In genomic region chr1:6486433-6487011, GRCh38 we compare ENCODE assay signal across 8 cellular contexts. TPM values are rescaled to one million over a fixed set of nuclear protein-coding genes. Genes with fewer than 3 reads are reported as not detected.
DNase-seq lines count a peak whose midpoint lies in the region; ATAC-seq and TF ChIP-seq lines count a peak whose summit lies in the region.

No MANE protein-coding gene starts in this region.

- intact Hi-C loops in left lung (cut with DNase I) = loop anchor here in 1 of 2 donors (10.0 kb wide), 1 partner anchor 148 kb away; no protein-coding TSS in a partner anchor

- peaks cover 11 to 29% of the 10 kb centered on the region in 2 donors for H3K4me1 ChIP-seq in left lung

- no peaks in the 10 kb centered on the region for H3K9me3 ChIP-seq in left lung

- no peak overlapping the region for H3K27ac ChIP-seq in left lung

- CTCF ChIA-PET in activated CD4-positive, alpha-beta T cell treated with anti-CD3 and anti-CD28 coated beads, Interleukin-2, amount 10 ng/mL, durations not matched to agents 7 days and 5 days (lab: Charles Lee) = interaction anchor here (0.6 to 1.9 kb wide), 11 partner anchors 11 to 208 kb away, joined by 3 to 7 read pairs (median 4); partner anchors contain the start of genes NOL9 and TAS1R1

- no peaks in the 10 kb centered on the region for H3K36me3 ChIP-seq in left lung

- H3K36me3 Mint-ChIP-seq in activated CD4-positive, alpha-beta T cell treated with anti-CD3 and anti-CD28 coated beads, Interleukin-2, amount 10 ng/mL, durations not matched to agents 7 days and 5 days (ENCODE audit: low read depth) = no peaks in the 10 kb centered on the region

- DNase-seq in D341Med (ENCODE audit: low spot score) = peak; percentile 87
- peak; percentile 74 to 98 for DNase-seq in NCI-H526 (lab: John Stamatoyannopoulos, UW)
- DNase-seq in activated CD4-positive, alpha-beta T cell treated with anti-CD3 and anti-CD28 coated beads, Interleukin-2, amount 10 ng/mL, durations not matched to agents 7 days and 5 days = peak; percentile 90
- DNase-seq in dedifferentiated amniotic fluid mesenchymal stem cell (ENCODE audit: extremely low spot score) = peak; percentile 84
- DNase-seq in left lung = peak; percentile 83 to 93
- DNase-seq in stimulated activated CD4-positive, alpha-beta T cell treated with anti-CD3 and anti-CD28 coated beads, Interleukin-4, amount 100 ng/mL, for 4 hours = peak; percentile 81 to 88

- H3K27me3 Mint-ChIP-seq in activated CD4-positive, alpha-beta T cell treated with anti-CD3 and anti-CD28 coated beads, Interleukin-2, amount 10 ng/mL, durations not matched to agents 7 days and 5 days = peaks cover 33% of the 10 kb centered on the region

- H3K4me1 Mint-ChIP-seq in activated CD4-positive, alpha-beta T cell treated with anti-CD3 and anti-CD28 coated beads, Interleukin-2, amount 10 ng/mL, durations not matched to agents 7 days and 5 days = peaks cover 12% of the 10 kb centered on the region

- ATAC-seq in HG02798 (IDR thresholded peaks at IDR 0.05; ENCODE audit: poor library complexity, unreplicated experiment) (peak; percentile 40), left lung (peak; percentile 67), GM21528 (IDR thresholded peaks at IDR 0.05; ENCODE audit: low FRiP score, unreplicated experiment) (no peak)

- peaks cover 4 to 64% of the 10 kb centered on the region in 2 donors for H3K27me3 ChIP-seq in left lung

- H3K9me3 Mint-ChIP-seq in activated CD4-positive, alpha-beta T cell treated with anti-CD3 and anti-CD28 coated beads, Interleukin-2, amount 10 ng/mL, durations not matched to agents 7 days and 5 days = no peaks in the 10 kb centered on the region

- H3K27ac Mint-ChIP-seq in activated CD4-positive, alpha-beta T cell treated with anti-CD3 and anti-CD28 coated beads, Interleukin-2, amount 10 ng/mL, durations not matched to agents 7 days and 5 days = no peak overlapping the region

- peak; percentile 88 to 91 for TF ChIP-seq CTCF in left lung (IDR thresholded peaks at IDR 0.05)

- POLR2A ChIA-PET in activated CD4-positive, alpha-beta T cell treated with anti-CD3 and anti-CD28 coated beads, Interleukin-2, amount 10 ng/mL, durations not matched to agents 7 days and 5 days (lab: Charles Lee) = no interaction called here

- H3K4me3 Mint-ChIP-seq in activated CD4-positive, alpha-beta T cell treated with anti-CD3 and anti-CD28 coated beads, Interleukin-2, amount 10 ng/mL, durations not matched to agents 7 days and 5 days = no peak overlapping the region

- H3K4me3 ChIP-seq in left lung = peak overlapping the region in 1 of 2 donors; percentile 42

RNA-seq across cellular contexts. Expression of gene PLEKHG5, which starts 4.9 kb away (rescaled TPM):
- 1 to 10 TPM; 1.3 to 1.8 TPM for total RNA-seq in activated CD4-positive, alpha-beta T cell treated with anti-CD3 and anti-CD28 coated beads, Interleukin-2, amount 10 ng/mL, durations not matched to agents 7 days and 5 days
- 10 to 100 TPM in 1 of 2 donors, 1 to 10 TPM in 1; 6.3 to 10.7 TPM for total RNA-seq in left lung

RNA-seq across cellular contexts. Expression of gene TNFRSF25, which starts 20.5 kb away (rescaled TPM):
- 10 to 100 TPM; 88.5 to 92.8 TPM for total RNA-seq in activated CD4-positive, alpha-beta T cell treated with anti-CD3 and anti-CD28 coated beads, Interleukin-2, amount 10 ng/mL, durations not matched to agents 7 days and 5 days
- total RNA-seq in left lung = 1 to 10 TPM; 5.6 to 8.4 TPM

Comparison
In these comparisons a context has a peak if more than half of its experiments do, and no peak if none do; other contexts are left out.
1. RNA of gene TNFRSF25, which starts 20.5 kb away (total RNA-seq): 88.5 to 92.8 TPM in activated CD4-positive, alpha-beta T cell treated with anti-CD3 and anti-CD28 coated beads, Interleukin-2, amount 10 ng/mL, durations not matched to agents 7 days and 5 days; 5.6 to 8.4 TPM in left lung; every median in the first group is over 4 times any median in the second.
2. Peak in every context shown above with its lines, with median percentiles within 50 percentile points of each other: DNase-seq.